Comparison of ENCODE assay signal across 12 cellular contexts in the genomic region with DNA sequence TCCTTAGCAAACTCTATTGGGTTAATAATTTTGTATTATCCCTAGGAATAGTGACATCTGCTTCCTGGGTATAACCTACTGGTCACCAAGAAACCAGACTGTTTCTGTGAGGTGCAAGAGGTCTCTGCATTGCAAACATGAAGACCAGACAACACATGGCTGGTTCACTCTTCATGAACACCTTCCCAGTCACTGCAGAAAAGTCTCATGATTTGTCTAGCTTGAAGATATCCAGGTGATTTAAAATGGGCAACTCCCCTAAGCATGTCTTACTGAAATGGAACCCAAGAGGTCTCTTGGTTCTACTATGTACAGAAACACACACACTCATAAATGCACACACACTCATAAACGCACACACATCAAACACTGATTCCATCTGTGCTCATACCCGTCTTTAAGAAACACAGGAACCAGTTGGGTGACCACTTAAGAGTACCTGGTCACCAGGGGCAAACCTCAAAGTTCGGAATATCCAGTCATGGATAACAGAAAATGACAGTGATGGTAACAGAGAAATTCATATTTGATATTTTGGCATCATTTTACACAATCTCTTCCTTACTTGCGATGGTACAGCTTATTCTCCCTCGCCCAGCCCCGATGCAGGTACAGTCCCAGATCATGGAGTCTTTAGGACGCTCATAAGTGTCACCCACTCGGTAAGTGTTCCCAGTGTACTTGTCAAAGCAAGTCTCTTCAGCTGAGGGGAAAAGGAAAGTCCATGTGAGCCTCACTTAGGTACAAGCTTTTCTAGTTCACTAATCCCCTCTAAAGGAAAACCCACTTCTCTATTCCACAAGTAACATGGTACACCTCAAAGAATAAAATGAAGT. TPM values are rescaled to one million over a fixed set of nuclear protein-coding genes. Genes with fewer than 3 reads are reported as not detected.
DNase-seq lines count a peak whose midpoint lies in the region; ATAC-seq and TF ChIP-seq lines count a peak whose summit lies in the region.
"Had no signal": no experiment of that assay in that cellular context is flagged by ENCODE, and none has a peak within 500 bp of the region (broad histone marks: within the 10 kb centered on the region; RNA-seq: fewer than 3 reads in every experiment).

No MANE protein-coding gene starts in this region.

- peak overlapping the region; percentile 75 for H3K56ac ChIP-seq in IMR-90 (ENCODE audit: extremely low read depth, insufficient read depth, low read length)

- no peaks in the 10 kb centered on the region for H3K36me3 Mint-ChIP-seq in activated T-helper 2 cell treated with anti-CD3 and anti-CD28 coated beads, Interferon-gamma antibody, Interleukin-2, Interleukin-4, amounts not matched to agents 10 μg/mL and 5 μg/mL and 100 μg/mL, durations not matched to agents 14 hours and 24 hours and 36 hours (ENCODE audit: low read depth)
- H3K36me3 Mint-ChIP-seq: activated CD8-positive, alpha-beta memory T cell treated with anti-CD3 and anti-CD28 coated beads, Interleukin-2, amount 10 ng/mL, durations not matched to agents 7 days and 5 days had no signal

- H3K4me2 ChIP-seq in IMR-90 (ENCODE audit: low read depth, low read length) = peak overlapping the region; percentile 98

- H3K9me3 Mint-ChIP-seq in activated T-helper 2 cell treated with anti-CD3 and anti-CD28 coated beads, Interferon-gamma antibody, Interleukin-2, Interleukin-4, amounts not matched to agents 10 μg/mL and 5 μg/mL and 100 μg/mL, durations not matched to agents 14 hours and 24 hours and 36 hours = no peaks in the 10 kb centered on the region

- H2BK15ac ChIP-seq in IMR-90 (ENCODE audit: low read depth, low read length) = peak overlapping the region; percentile 83

- POLR2A ChIA-PET in IMR-90 (lab: Charles Lee; ENCODE audit: unreplicated experiment) = interaction anchor here (0.8 kb wide), 1 partner anchor 354 kb away, joined by 3 read pairs; no protein-coding TSS in a partner anchor

- H3K27ac ChIP-seq in IMR-90 (ENCODE audit: insufficient read depth, low read length) (peak overlapping the region; percentile 97), coronary artery (peak overlapping the region; percentile 92 to 95), right lobe of liver (peak overlapping the region; percentile 11 to 85 (median 84)), tibial artery (peak overlapping the region; percentile 85 to 98)

- CTCF ChIA-PET in IMR-90 (lab: Yijun Ruan, JAX) = no interaction called here

- no peak for TF ChIP-seq RAD21 in IMR-90 (IDR thresholded peaks at IDR 0.05; ENCODE audit: low read length)

- TF ChIP-seq CTCF in IMR-90 (conservative IDR thresholded peaks at IDR 0.05; ENCODE audit: low read depth, low read length) (no peak), coronary artery (IDR thresholded peaks at IDR 0.05) (no peak), right lobe of liver (IDR thresholded peaks at IDR 0.05) (no peak), tibial artery (IDR thresholded peaks at IDR 0.05) (no peak)

- H3K4me1 ChIP-seq in IMR-90 (ENCODE audit: control insufficient read depth, insufficient read depth, low read length) = peaks cover 8% of the 10 kb centered on the region
- H3K4me1 ChIP-seq in right lobe of liver = peaks cover 0 to 11% (median 0%) of the 10 kb centered on the region in 4 donors
- peaks cover 0 to 62% (median 18%) of the 10 kb centered on the region in 4 donors for H3K4me1 ChIP-seq in tibial artery

- H3K27me3 ChIP-seq in IMR-90 (ENCODE audit: control insufficient read depth, insufficient read depth, low read length) = no peaks in the 10 kb centered on the region
- no peaks in the 10 kb centered on the region for H3K27me3 ChIP-seq in right lobe of liver
- no peaks in the 10 kb centered on the region for H3K27me3 ChIP-seq in tibial artery

- H3K4me3 Mint-ChIP-seq in activated T-helper 2 cell treated with anti-CD3 and anti-CD28 coated beads, Interferon-gamma antibody, Interleukin-2, Interleukin-4, amounts not matched to agents 10 μg/mL and 5 μg/mL and 100 μg/mL, durations not matched to agents 14 hours and 24 hours and 36 hours (ENCODE audit: low read depth) = no peak overlapping the region
- H3K4me3 Mint-ChIP-seq: activated CD8-positive, alpha-beta memory T cell treated with anti-CD3 and anti-CD28 coated beads, Interleukin-2, amount 10 ng/mL, durations not matched to agents 7 days and 5 days; activated naive CD8-positive, alpha-beta T cell had no signal

- DNase-seq in IMR-90 (no peak), coronary artery (ENCODE audit: low spot score) (no peak), right lobe of liver (no peak), tibial artery (no peak), NCI-H446 treated with DMSO at 0.1 percent for 48 hours (lab: John Stamatoyannopoulos, UW) (no peak)
- no peak for DNase-seq in activated T-helper 2 cell treated with anti-CD3 and anti-CD28 coated beads, Interferon-gamma antibody, Interleukin-2, Interleukin-4, amounts not matched to agents 10 μg/mL and 5 μg/mL and 100 μg/mL, durations not matched to agents 14 hours and 24 hours and 36 hours (ENCODE audit: low spot score)
- DNase-seq: activated CD8-positive, alpha-beta memory T cell treated with anti-CD3 and anti-CD28 coated beads, Interleukin-2, amount 10 ng/mL, durations not matched to agents 7 days and 5 days; NCI-H1048; NCI-H510A had no signal

- peak overlapping the region; percentile 93 for H3K14ac ChIP-seq in IMR-90 (replicated peaks; ENCODE audit: low read depth, low read length)

- dilution Hi-C loops in IMR-90 (cut with HindIII; ENCODE audit: low sequenced_read_pairs, unreplicated experiment) = no loop called here

- peak overlapping the region; percentile 84 for H2BK120ac ChIP-seq in IMR-90 (ENCODE audit: low read depth, low read length)

- H3K27ac Mint-ChIP-seq in activated T-helper 2 cell treated with anti-CD3 and anti-CD28 coated beads, Interferon-gamma antibody, Interleukin-2, Interleukin-4, amounts not matched to agents 10 μg/mL and 5 μg/mL and 100 μg/mL, durations not matched to agents 14 hours and 24 hours and 36 hours = no peak overlapping the region
- H3K27ac Mint-ChIP-seq: activated CD8-positive, alpha-beta memory T cell treated with anti-CD3 and anti-CD28 coated beads, Interleukin-2, amount 10 ng/mL, durations not matched to agents 7 days and 5 days; activated naive CD8-positive, alpha-beta T cell had no signal

- peak overlapping the region; percentile 86 for H3K4ac ChIP-seq in IMR-90 (ENCODE audit: low read depth, low read length)

- intact Hi-C loops in IMR-90 (cut with micrococcal nuclease) (no loop called here), right lobe of liver (cut with DNase I) (no loop called here), tibial artery (cut with DNase I; ENCODE audit: low total_unique reads) (no loop called here)
- intact Hi-C loops in activated T-helper 2 cell treated with anti-CD3 and anti-CD28 coated beads, Interferon-gamma antibody, Interleukin-2, Interleukin-4, amounts not matched to agents 10 μg/mL and 5 μg/mL and 100 μg/mL, durations not matched to agents 14 hours and 24 hours and 36 hours (cut with micrococcal nuclease) = loop anchor here (10.0 kb wide), 1 partner anchor 118 kb away; the partner anchor contains the start of gene ATIC

- H3K9me3 ChIP-seq in IMR-90 (ENCODE audit: control insufficient read depth, insufficient read depth, low read length) (no peaks in the 10 kb centered on the region), right lobe of liver (no peaks in the 10 kb centered on the region), tibial artery (no peaks in the 10 kb centered on the region)

- peaks cover 20 to 49% of the 10 kb centered on the region in 2 experiments for H3K79me1 ChIP-seq in IMR-90 (ENCODE audit: low read depth in 1 of 2, low read length in 2 of 2)

- peaks cover 14% of the 10 kb centered on the region for H3K4me1 Mint-ChIP-seq in activated T-helper 2 cell treated with anti-CD3 and anti-CD28 coated beads, Interferon-gamma antibody, Interleukin-2, Interleukin-4, amounts not matched to agents 10 μg/mL and 5 μg/mL and 100 μg/mL, durations not matched to agents 14 hours and 24 hours and 36 hours (ENCODE audit: low read depth)

- peaks cover 42% of the 10 kb centered on the region for H3K36me3 ChIP-seq in IMR-90 (ENCODE audit: control insufficient read depth, insufficient read depth, low read length)
- peaks cover 0 to 48% (median 9%) of the 10 kb centered on the region in 4 donors for H3K36me3 ChIP-seq in right lobe of liver
- H3K36me3 ChIP-seq in tibial artery = peaks cover 16 to 30% (median 20%) of the 10 kb centered on the region in 3 donors

- H3K9ac ChIP-seq in IMR-90 (ENCODE audit: low read depth, low read length) = peak overlapping the region; percentile 83; the same call in 1 of the 2 replicates

- in situ Hi-C loops in IMR-90 (cut with MboI; ENCODE audit: low sequenced_read_pairs) = loop anchor here (10.0 kb wide), 1 partner anchor 482 kb away; no protein-coding TSS in a partner anchor

- no TSS peak for BruUV-seq in IMR-90 (replicated peaks; lab: Mats Ljungman, UMichigan)

- peak overlapping the region; percentile 96 for H3K18ac ChIP-seq in IMR-90 (ENCODE audit: low read depth, low read length)

- H4K91ac ChIP-seq in IMR-90 (ENCODE audit: insufficient read depth, low read depth, low read length) = peak overlapping the region; percentile 96

- H3K23ac ChIP-seq in IMR-90 (ENCODE audit: low read depth, low read length) = peak overlapping the region; percentile 93

- peaks cover 13% of the 10 kb centered on the region for H3K9me1 ChIP-seq in IMR-90 (ENCODE audit: insufficient read depth, low read length)

- H3K4me3 ChIP-seq in IMR-90 (ENCODE audit: insufficient read depth, low read depth, low read length) = peak overlapping the region; percentile 65
- H3K4me3 ChIP-seq in coronary artery = peak overlapping the region; percentile 75
- peak overlapping the region; percentile 65 to 70 (median 68) for H3K4me3 ChIP-seq in right lobe of liver
- H3K4me3 ChIP-seq in tibial artery = peak overlapping the region; percentile 80 to 89

- TF ChIP-seq POLR2A in IMR-90 (IDR thresholded peaks at IDR 0.05; ENCODE audit: low read depth, low read length) (peak; percentile 13), right lobe of liver (IDR thresholded peaks at IDR 0.05) (no peak)

- peaks cover 67% of the 10 kb centered on the region for H3K27me3 Mint-ChIP-seq in activated T-helper 2 cell treated with anti-CD3 and anti-CD28 coated beads, Interferon-gamma antibody, Interleukin-2, Interleukin-4, amounts not matched to agents 10 μg/mL and 5 μg/mL and 100 μg/mL, durations not matched to agents 14 hours and 24 hours and 36 hours (ENCODE audit: low read depth)

- H2BK5ac ChIP-seq in IMR-90 (ENCODE audit: low read depth, low read length, poor library complexity, severe bottlenecking) = peak overlapping the region; percentile 88

- peak overlapping the region; percentile 90 for H2AK5ac ChIP-seq in IMR-90 (ENCODE audit: low read depth, low read length)

- H2BK20ac ChIP-seq in IMR-90 (ENCODE audit: low read depth, low read length) = peak overlapping the region; percentile 79

- peak overlapping the region; percentile 70 for H4K5ac ChIP-seq in IMR-90 (ENCODE audit: low read depth, low read length)

- H2AK9ac ChIP-seq in IMR-90 (replicated peaks; ENCODE audit: low read depth, low read length, poor library complexity) = peak overlapping the region; percentile 46

- H4K8ac ChIP-seq in IMR-90 (ENCODE audit: low read depth in 2 of 2, low read length in 2 of 2) = peak overlapping the region; percentile 70 to 81

- no peak overlapping the region for H2AFZ ChIP-seq in IMR-90 (replicated peaks; ENCODE audit: low read length, poor library complexity)

- WGBS in IMR-90 (ENCODE audit: extremely low coverage in 2 of 2, insufficient read length in 1 of 2), 2 experiments = 50% methylated on average over 2 of the region's 8 CpGs; no CpG with 5 or more reads in 1 of the 2 experiments
- WGBS in right lobe of liver (ENCODE audit: insufficient coverage, low coverage, low lambda C conversion rate, missing lambda C conversion rate) = 62% methylated on average over 7 of the region's 8 CpGs

- ATAC-seq in IMR-90 (ENCODE audit: low read depth) = no peak
- no peak for ATAC-seq in right lobe of liver
- ATAC-seq in HG02610 (IDR thresholded peaks at IDR 0.05; ENCODE audit: unreplicated experiment) = no peak
- no peak for ATAC-seq in GM18907 (IDR thresholded peaks at IDR 0.05; ENCODE audit: unreplicated experiment)
- ATAC-seq: activated CD8-positive, alpha-beta memory T cell treated with anti-CD3 and anti-CD28 coated beads, Interleukin-2, amount 10 ng/mL, durations not matched to agents 7 days and 5 days had no signal

- peaks cover 12% of the 10 kb centered on the region for H4K20me1 ChIP-seq in IMR-90 (ENCODE audit: insufficient read depth, low read length)

RNA-seq across cellular contexts. Expression of gene FN1, which starts 2.9 kb away (rescaled TPM):
- total RNA-seq in IMR-90 (2012; rRNA removed) (7,693 and 8,243 TPM in 2 replicates), right lobe of liver (1,000 to 10,000 TPM in 5 of 6 experiments, 100 to 1,000 TPM in 1; 938 to 2,279 (median 1,324) TPM)
- polyA plus RNA-seq in IMR-90 (2012; rRNA removed) = 11,046 and 13,004 TPM in 2 replicates
- 4,918 and 6,925 TPM in 2 replicates for polyA plus RNA-seq in IMR-90 (2012; cell fraction: cytosol; rRNA removed)
- polyA plus RNA-seq in IMR-90 (2012; cell fraction: nucleus; rRNA removed; ENCODE audit: low replicate concordance) = 23,704 and 31,508 TPM in 2 replicates
- 4.5 and 6.3 TPM in 2 replicates for total RNA-seq in activated T-helper 2 cell treated with anti-CD3 and anti-CD28 coated beads, Interferon-gamma antibody, Interleukin-2, Interleukin-4, amounts not matched to agents 10 μg/mL and 5 μg/mL and 100 μg/mL, durations not matched to agents 14 hours and 24 hours and 36 hours

Comparison
In these comparisons a context has a peak if more than half of its experiments do, and no peak if none do; other contexts are left out.
1. RNA of gene FN1, which starts 2.9 kb away (total RNA-seq): 7,693 to 8,243 TPM in IMR-90 and 938 to 2,279 TPM in right lobe of liver; 4.5 to 6.3 TPM in activated T-helper 2 cell treated with anti-CD3 and anti-CD28 coated beads, Interferon-gamma antibody, Interleukin-2, Interleukin-4, amounts not matched to agents 10 μg/mL and 5 μg/mL and 100 μg/mL, durations not matched to agents 14 hours and 24 hours and 36 hours; every median in the first group is over 100 times any median in the second.
2. Peak in every context shown above with its lines, with median percentiles within 50 percentile points of each other: H3K27ac ChIP-seq and H3K4me3 ChIP-seq.